ENCODE assay signal across 2 cellular contexts in the genomic region with DNA sequence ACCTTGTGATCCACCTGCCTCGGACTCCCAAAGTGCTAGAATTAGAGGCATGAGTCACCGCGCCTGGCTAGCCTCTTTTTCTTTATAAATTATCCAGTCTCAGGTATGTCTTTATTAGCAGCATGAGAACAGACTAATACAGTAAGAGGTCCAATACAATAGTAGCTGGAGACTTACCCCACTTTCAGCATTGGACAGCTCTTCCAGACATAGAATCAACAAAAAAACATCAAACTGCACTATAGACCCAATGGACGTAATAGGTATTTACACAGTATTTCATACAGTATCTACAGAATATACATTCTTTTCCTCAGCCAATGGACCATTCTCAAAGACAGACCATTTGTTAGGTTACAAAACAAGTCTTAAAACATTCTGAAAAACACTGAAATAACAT.
TF ChIP-seq lines count a peak whose summit lies in the region.

No MANE protein-coding gene starts in this region.

TF ChIP-seq in SK-N-SH, 30 proteins besides CTCF, POLR2A, EP300 and RAD21 (continued from another document):
- TF ChIP-seq REST (IDR thresholded peaks at IDR 0.05; ENCODE audit: low read depth, low read length), result 0 out of 2 replicates have a peak, but pooled peaks have one; percentile 48
- no peak for TF ChIP-seq TAF1 (IDR thresholded peaks at IDR 0.05; ENCODE audit: borderline replicate concordance, low read depth, low read length)
- TF ChIP-seq FOXM1 (IDR thresholded peaks at IDR 0.05; ENCODE audit: low read depth), result no peak

TF ChIP-seq in A549, 52 proteins besides CTCF, POLR2A, EP300 and RAD21 (continued from another document):
- TF ChIP-seq REST (IDR thresholded peaks at IDR 0.05), result peak; percentile 40; the same call in 1 of the 2 replicates
- TF ChIP-seq TP53 (CRISPR knock-in tag; IDR thresholded peaks at IDR 0.05), result no peak
